In the genomic region with DNA sequence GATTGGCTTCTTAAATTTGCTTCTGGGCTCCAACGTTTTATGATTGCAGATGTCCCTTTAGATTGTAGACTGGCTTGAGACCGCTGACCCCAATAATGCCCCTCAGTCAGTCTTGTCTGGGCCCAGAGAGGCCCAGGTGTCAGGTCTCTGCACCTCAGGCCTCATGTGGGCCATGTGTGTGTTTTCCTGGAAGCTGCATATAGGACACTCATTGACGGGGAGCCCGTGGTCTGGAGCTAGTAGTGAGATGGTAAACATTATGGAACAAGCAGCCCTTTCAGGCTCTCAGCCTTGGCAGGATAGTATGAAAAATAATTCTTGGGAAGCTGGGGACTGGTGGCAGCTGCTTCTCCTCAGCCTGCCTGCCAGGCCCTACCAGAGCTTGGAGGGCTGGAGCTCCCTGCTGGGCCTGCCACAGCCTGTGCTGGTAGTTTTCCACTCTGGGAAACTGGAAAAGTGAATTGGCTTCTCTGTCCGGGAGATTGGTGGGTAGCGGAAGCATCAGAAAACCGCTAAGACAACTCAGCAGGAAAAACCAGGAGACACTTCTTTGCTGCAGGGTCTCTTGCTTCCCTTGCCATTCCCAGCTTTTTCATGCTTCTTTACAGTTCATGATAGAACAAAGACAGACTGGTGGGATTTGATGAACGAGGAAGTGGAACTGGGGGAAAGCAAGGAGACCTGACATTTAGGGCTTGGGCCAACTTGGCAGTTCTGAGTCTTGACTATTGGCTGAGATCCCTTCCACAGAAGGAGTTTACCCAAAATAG, we compare ENCODE assay signal across 14 cellular contexts. TPM values are rescaled to one million over a fixed set of nuclear protein-coding genes. Genes with fewer than 3 reads are reported as not detected.
DNase-seq lines count a peak whose midpoint lies in the region; ATAC-seq and TF ChIP-seq lines count a peak whose summit lies in the region.
"Had no signal": no experiment of that assay in that cellular context is flagged by ENCODE, and none has a peak within 500 bp of the region (broad histone marks: within the 10 kb centered on the region; RNA-seq: fewer than 3 reads in every experiment).

No MANE protein-coding gene starts in this region.

- H3K36me3 ChIP-seq in A673 (ENCODE audit: insufficient read depth, low read length, poor library complexity, severe bottlenecking) (no peaks in the 10 kb centered on the region), adipocyte (ENCODE audit: control insufficient read depth, insufficient read depth, low read length, severe bottlenecking) (peaks cover 39% of the 10 kb centered on the region), heart right ventricle (no peaks in the 10 kb centered on the region)

- H3K4me1 ChIP-seq in A673 (ENCODE audit: insufficient read depth, low read length, poor library complexity, severe bottlenecking) (peaks cover 28% of the 10 kb centered on the region), adipocyte (ENCODE audit: control insufficient read depth, insufficient read depth, low read length) (peaks cover 48% of the 10 kb centered on the region), heart right ventricle (peaks cover 0 to 24% (median 12%) of the 10 kb centered on the region in 9 donors)

- H3K4me3 ChIP-seq in A673 (ENCODE audit: low read depth, low read length, poor library complexity, severe bottlenecking) (no peak overlapping the region), adipocyte (ENCODE audit: low read length) (no peak overlapping the region), heart right ventricle (no peak overlapping the region)

- CTCF ChIA-PET in A673 (lab: Charles Lee) = interaction anchor here (0.9 kb wide), 1 partner anchor 106 kb away, joined by 3 read pairs; no protein-coding TSS in a partner anchor

- no peak overlapping the region for H3K4me3 Mint-ChIP-seq in osteocyte (ENCODE audit: unreplicated experiment)
- no peak overlapping the region for H3K4me3 Mint-ChIP-seq in activated naive CD8-positive, alpha-beta T cell treated with anti-CD3 and anti-CD28 coated beads, Interleukin-2, amount 50 U/mL, for 24 hours
- H3K4me3 Mint-ChIP-seq: activated naive CD4-positive, alpha-beta T cell treated with anti-CD3 and anti-CD28 coated beads, Interleukin-2, amount 50 U/mL, for 24 hours had no signal

- H3K9me3 ChIP-seq in A673 (ENCODE audit: low read depth, low read length, poor library complexity, severe bottlenecking) (no peaks in the 10 kb centered on the region), adipocyte (ENCODE audit: control insufficient read depth, low read length) (no peaks in the 10 kb centered on the region), heart right ventricle (no peaks in the 10 kb centered on the region)

- H3K27ac ChIP-seq in A673 (ENCODE audit: low read depth, low read length, poor library complexity, severe bottlenecking) (peak overlapping the region; percentile 57), heart right ventricle (peak overlapping the region; percentile 3 to 76 (median 48))

- POLR2A ChIA-PET in A673 (lab: Charles Lee; ENCODE audit: low non-redundant PET) = no interaction called here

- no peaks in the 10 kb centered on the region for H3K27me3 Mint-ChIP-seq in osteocyte (ENCODE audit: unreplicated experiment)
- H3K27me3 Mint-ChIP-seq in activated naive CD8-positive, alpha-beta T cell treated with anti-CD3 and anti-CD28 coated beads, Interleukin-2, amount 50 U/mL, for 24 hours = no peaks in the 10 kb centered on the region
- H3K27me3 Mint-ChIP-seq: activated naive CD4-positive, alpha-beta T cell treated with anti-CD3 and anti-CD28 coated beads, Interleukin-2, amount 50 U/mL, for 24 hours had no signal

- peaks cover 16% of the 10 kb centered on the region for H3K4me1 Mint-ChIP-seq in osteocyte (ENCODE audit: unreplicated experiment)
- H3K4me1 Mint-ChIP-seq in activated naive CD8-positive, alpha-beta T cell treated with anti-CD3 and anti-CD28 coated beads, Interleukin-2, amount 50 U/mL, for 24 hours = no peaks in the 10 kb centered on the region
- H3K4me1 Mint-ChIP-seq: activated naive CD4-positive, alpha-beta T cell treated with anti-CD3 and anti-CD28 coated beads, Interleukin-2, amount 50 U/mL, for 24 hours had no signal

- WGBS in heart right ventricle, 2 donors = 63 to 67% methylated on average over 8 of the region's 8 CpGs

- intact Hi-C loops in A673 (cut with micrococcal nuclease; ENCODE audit: unreplicated experiment) = no loop called here
- intact Hi-C loops in heart right ventricle (cut with DNase I) = loop anchor here in 2 of 10 donors (5.0 to 10.0 kb wide), 2 partner anchors 95 to 532 kb away; no protein-coding TSS in a partner anchor

- TF ChIP-seq CTCF in A673 (conservative IDR thresholded peaks at IDR 0.05; ENCODE audit: low read depth, low read length) (no peak), heart right ventricle (IDR thresholded peaks at IDR 0.05) (no peak), osteocyte (IDR thresholded peaks at IDR 0.05) (no peak)

- no TSS peak for BruUV-seq in A673 (replicated peaks; lab: Mats Ljungman, UMichigan)

- H3K9me3 Mint-ChIP-seq in osteocyte (ENCODE audit: unreplicated experiment) = no peaks in the 10 kb centered on the region
- no peaks in the 10 kb centered on the region for H3K9me3 Mint-ChIP-seq in activated naive CD8-positive, alpha-beta T cell treated with anti-CD3 and anti-CD28 coated beads, Interleukin-2, amount 50 U/mL, for 24 hours
- H3K9me3 Mint-ChIP-seq: activated naive CD4-positive, alpha-beta T cell treated with anti-CD3 and anti-CD28 coated beads, Interleukin-2, amount 50 U/mL, for 24 hours had no signal

- DNase-seq in A673 (ENCODE audit: low spot score) (peak; percentile 49), adipocyte (ENCODE audit: low read depth) (no peak), heart right ventricle (peak; percentile 21 to 64), osteocyte (ENCODE audit: extremely low spot score, unreplicated experiment) (no peak), NCI-H82 treated with DMSO at 0.1 percent for 48 hours (lab: John Stamatoyannopoulos, UW; ENCODE audit: unreplicated experiment) (no peak)
- no peak for DNase-seq in activated naive CD8-positive, alpha-beta T cell treated with anti-CD3 and anti-CD28 coated beads, Interleukin-2, amount 50 U/mL, for 24 hours
- DNase-seq: ACHN; activated CD4-positive, alpha-beta T cell treated with anti-CD3 and anti-CD28 coated beads for 48 hours; effector memory CD4-positive, alpha-beta T cell; NCI-H226; SIG-M5 had no signal

- H3K36me3 Mint-ChIP-seq in osteocyte (ENCODE audit: unreplicated experiment) = peaks cover 14% of the 10 kb centered on the region
- no peaks in the 10 kb centered on the region for H3K36me3 Mint-ChIP-seq in activated naive CD8-positive, alpha-beta T cell treated with anti-CD3 and anti-CD28 coated beads, Interleukin-2, amount 50 U/mL, for 24 hours (ENCODE audit: low read depth)
- H3K36me3 Mint-ChIP-seq: activated naive CD4-positive, alpha-beta T cell treated with anti-CD3 and anti-CD28 coated beads, Interleukin-2, amount 50 U/mL, for 24 hours had no signal

- H3K9ac ChIP-seq in adipocyte (ENCODE audit: low read length) = peak overlapping the region; percentile 2

- peak overlapping the region; percentile 71 for H3K27ac Mint-ChIP-seq in osteocyte (ENCODE audit: unreplicated experiment)
- H3K27ac Mint-ChIP-seq in activated naive CD8-positive, alpha-beta T cell treated with anti-CD3 and anti-CD28 coated beads, Interleukin-2, amount 50 U/mL, for 24 hours = no peak overlapping the region
- H3K27ac Mint-ChIP-seq: activated naive CD4-positive, alpha-beta T cell treated with anti-CD3 and anti-CD28 coated beads, Interleukin-2, amount 50 U/mL, for 24 hours had no signal

- ATAC-seq in heart right ventricle (peak; percentile 75 to 92 (median 86)), GM19023 (IDR thresholded peaks at IDR 0.05; ENCODE audit: unreplicated experiment) (no peak), HG03460 (IDR thresholded peaks at IDR 0.05; ENCODE audit: unreplicated experiment) (no peak)
- ATAC-seq in activated naive CD8-positive, alpha-beta T cell treated with anti-CD3 and anti-CD28 coated beads, Interleukin-2, amount 50 U/mL, for 24 hours = no peak

- H3K27me3 ChIP-seq in A673 (replicated peaks; ENCODE audit: insufficient read depth, low read depth, low read length, poor library complexity) (no peaks in the 10 kb centered on the region), adipocyte (replicated peaks; ENCODE audit: control insufficient read depth, insufficient read depth, low read length) (no peaks in the 10 kb centered on the region), heart right ventricle (no peaks in the 10 kb centered on the region)

RNA-seq across cellular contexts. Expression of a gene that starts 57.8 kb away (rescaled TPM):
- total RNA-seq in A673 (2021) (49.4 and 55.6 TPM in 2 replicates), heart right ventricle (1 to 10 TPM; 1.7 to 7.2 (median 3.2) TPM), osteocyte (6.5 and 6.7 TPM in 2 replicates)
- 10 to 100 TPM in 1 of 2 donors, 1 to 10 TPM in 1; 4.5 to 11.2 TPM for polyA plus RNA-seq in heart right ventricle

Comparison
In these comparisons a context has a peak if more than half of its experiments do, and no peak if none do; other contexts are left out.
1. DNase-seq: peak in A673 (single experiment) and heart right ventricle (2 of 2); none in adipocyte (single experiment), osteocyte (single experiment), activated naive CD8-positive, alpha-beta T cell treated with anti-CD3 and anti-CD28 coated beads, Interleukin-2, amount 50 U/mL, for 24 hours (single experiment) and NCI-H82 treated with DMSO at 0.1 percent for 48 hours (single experiment).
2. ATAC-seq: peak in heart right ventricle (8 of 8); none in GM19023 (single experiment), activated naive CD8-positive, alpha-beta T cell treated with anti-CD3 and anti-CD28 coated beads, Interleukin-2, amount 50 U/mL, for 24 hours (single experiment) and HG03460 (single experiment).